ENCODE assay signal across 1 cellular context in the genomic region with DNA sequence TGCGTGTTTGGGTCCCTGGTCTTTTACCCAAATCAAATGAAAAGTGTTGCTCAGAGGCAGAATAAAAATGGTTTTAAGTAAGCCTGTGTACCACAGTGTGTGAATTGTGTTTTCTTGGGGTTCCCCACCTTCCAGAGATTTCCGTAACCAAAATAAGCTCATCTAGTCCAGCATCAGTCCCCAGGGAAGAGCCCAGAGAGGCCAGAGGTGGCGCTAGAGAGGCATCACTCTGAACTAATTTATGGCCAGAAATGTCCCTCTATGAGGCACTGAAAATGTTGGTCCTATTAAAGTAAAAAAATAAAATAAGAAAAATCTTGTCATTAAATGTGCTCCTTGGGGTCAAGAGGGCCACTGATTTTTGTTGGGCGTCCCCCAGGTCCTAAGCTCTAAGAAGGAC.
TF ChIP-seq lines count a peak whose summit lies in the region.

No MANE protein-coding gene starts in this region.

TF ChIP-seq in H1, 55 proteins besides CTCF, POLR2A, EP300 and RAD21:
- TF ChIP-seq, protein P1, sequence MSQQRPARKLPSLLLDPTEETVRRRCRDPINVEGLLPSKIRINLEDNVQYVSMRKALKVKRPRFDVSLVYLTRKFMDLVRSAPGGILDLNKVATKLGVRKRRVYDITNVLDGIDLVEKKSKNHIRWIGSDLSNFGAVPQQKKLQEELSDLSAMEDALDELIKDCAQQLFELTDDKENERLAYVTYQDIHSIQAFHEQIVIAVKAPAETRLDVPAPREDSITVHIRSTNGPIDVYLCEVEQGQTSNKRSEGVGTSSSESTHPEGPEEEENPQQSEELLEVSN (IDR thresholded peaks at IDR 0.05), result no peak
- TF ChIP-seq SP1 (IDR thresholded peaks at IDR 0.05; ENCODE audit: low read depth, low read length), result no peak
- no peak for TF ChIP-seq GABPA (IDR thresholded peaks at IDR 0.05; ENCODE audit: borderline replicate concordance, insufficient read depth, low read length)
- TF ChIP-seq, protein P2, sequence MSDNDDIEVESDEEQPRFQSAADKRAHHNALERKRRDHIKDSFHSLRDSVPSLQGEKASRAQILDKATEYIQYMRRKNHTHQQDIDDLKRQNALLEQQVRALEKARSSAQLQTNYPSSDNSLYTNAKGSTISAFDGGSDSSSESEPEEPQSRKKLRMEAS (IDR thresholded peaks at IDR 0.05), result no peak
- no peak for TF ChIP-seq FOSL1 (IDR thresholded peaks at IDR 0.05; ENCODE audit: insufficient read depth, low read depth, low read length)
- TF ChIP-seq TEAD4 (IDR thresholded peaks at IDR 0.05; ENCODE audit: low read depth, low read length), result no peak
- no peak for TF ChIP-seq SUZ12 (IDR thresholded peaks at IDR 0.05; ENCODE audit: low read length)
TF ChIP-seq in H1: peak in this region for 0.
